Comparison of ENCODE assay signal across 8 cellular contexts in the genomic region with DNA sequence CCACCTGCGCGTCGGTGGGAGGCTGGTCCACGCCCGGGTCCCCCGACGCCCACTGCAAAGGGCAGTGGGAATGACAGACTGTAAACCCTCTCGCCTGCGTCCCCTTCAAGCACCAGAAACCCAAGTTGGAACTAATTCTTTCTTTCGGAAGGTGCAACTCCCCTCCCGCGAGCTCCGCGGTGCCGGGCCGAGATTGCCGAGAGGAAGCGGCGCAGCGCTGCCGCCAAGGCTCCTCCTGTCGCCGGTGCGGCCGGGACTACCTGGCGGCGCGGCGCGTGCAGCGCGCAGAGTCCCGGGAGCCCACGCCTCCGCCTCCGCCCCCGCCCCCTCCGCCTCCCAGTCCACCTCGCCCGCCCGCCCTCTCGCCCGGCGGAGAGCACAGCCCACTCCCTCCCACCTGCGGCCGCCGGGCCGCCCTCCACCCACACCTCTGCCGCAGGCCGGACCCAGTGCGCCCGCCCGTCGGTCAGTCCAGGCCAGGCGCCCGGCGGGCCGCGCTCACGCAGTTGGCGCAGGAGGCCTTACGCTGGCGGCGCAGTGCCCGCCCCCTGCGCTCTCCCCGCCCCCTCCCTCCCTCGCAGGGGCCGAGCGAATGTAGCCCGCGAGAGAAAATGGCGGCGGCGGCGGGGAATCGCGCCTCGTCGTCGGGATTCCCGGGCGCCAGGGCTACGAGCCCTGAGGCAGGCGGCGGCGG. TPM values are rescaled to one million over a fixed set of nuclear protein-coding genes. Genes with fewer than 3 reads are reported as not detected.
DNase-seq lines count a peak whose midpoint lies in the region; ATAC-seq and TF ChIP-seq lines count a peak whose summit lies in the region.

Gene MAP3K1 (plus strand): TSS at position 587 of the 694 bp plus-strand sequence. CDS start 25 bp downstream, at position 612.

- peaks cover 32% of the 10 kb centered on the region for H3K4me1 ChIP-seq in BLaER1
- peaks cover 19% of the 10 kb centered on the region for H3K4me1 ChIP-seq in endodermal cell (ENCODE audit: control insufficient read depth, insufficient read depth, low read length)
- peaks cover 3% of the 10 kb centered on the region for H3K4me1 ChIP-seq in mesodermal cell (ENCODE audit: control insufficient read depth, insufficient read depth, low read length, poor library complexity, severe bottlenecking)

- H3K27me3 ChIP-seq in BLaER1 (no peaks in the 10 kb centered on the region), endodermal cell (ENCODE audit: control insufficient read depth, insufficient read depth, low read length, poor library complexity, severe bottlenecking) (peaks cover 11% of the 10 kb centered on the region)

- H3K9me3 ChIP-seq in BLaER1 (no peaks in the 10 kb centered on the region), endodermal cell (ENCODE audit: control insufficient read depth, low read length) (no peaks in the 10 kb centered on the region), mesodermal cell (ENCODE audit: control insufficient read depth, low read length) (no peaks in the 10 kb centered on the region)

- no peak within 1 kb of the TSS for H3K27ac Mint-ChIP-seq in endodermal cell

- H3K4me3 Mint-ChIP-seq in endodermal cell, result peak within 1 kb of the TSS; percentile 74

- ATAC-seq in HG03432 (IDR thresholded peaks at IDR 0.05; ENCODE audit: unreplicated experiment), result peak; percentile 61

- 0% methylated on average over 4 to 83 of the region's 87 CpGs for WGBS in endodermal cell (ENCODE audit: insufficient coverage in 1 of 2, insufficient read length in 1 of 2), 2 experiments
- 0 to 1% methylated on average over 29 to 33 of the region's 87 CpGs for WGBS in mesodermal cell (ENCODE audit: insufficient coverage in 2 of 2), 2 experiments

- peaks cover 18% of the 10 kb centered on the region for H3K27me3 Mint-ChIP-seq in endodermal cell (ENCODE audit: insufficient read depth)

- H3K4me3 ChIP-seq in BLaER1 (peak within 1 kb of the TSS; percentile 99), endodermal cell (ENCODE audit: low read length) (peak within 1 kb of the TSS; percentile 98), mesodermal cell (ENCODE audit: extremely low read depth, insufficient read depth, low read length, poor library complexity, severe bottlenecking) (peak within 1 kb of the TSS; percentile 98)

- no peaks in the 10 kb centered on the region for H3K9me3 Mint-ChIP-seq in endodermal cell

- H3K36me3 Mint-ChIP-seq in endodermal cell (ENCODE audit: low read depth), result no peaks in the 10 kb centered on the region

- peaks cover 27% of the 10 kb centered on the region for H3K4me1 Mint-ChIP-seq in endodermal cell

- peak within 1 kb of the TSS; percentile 99 for H3K27ac ChIP-seq in BLaER1
- H3K27ac ChIP-seq in endodermal cell (ENCODE audit: low read depth, low read length), result no peak within 1 kb of the TSS
- peak within 1 kb of the TSS; percentile 66 for H3K27ac ChIP-seq in mesodermal cell (ENCODE audit: low read depth, low read length, severe bottlenecking)

- peaks cover 5% of the 10 kb centered on the region; the same call in 1 of the 2 replicates for H3K36me3 ChIP-seq in BLaER1
- H3K36me3 ChIP-seq in endodermal cell (ENCODE audit: control insufficient read depth, insufficient read depth, low read length), result no peaks in the 10 kb centered on the region
- H3K36me3 ChIP-seq in mesodermal cell (ENCODE audit: control insufficient read depth, insufficient read depth, low read length), result no peaks in the 10 kb centered on the region

- peak; percentile 17 for TF ChIP-seq CTCF in endodermal cell (conservative IDR thresholded peaks at IDR 0.05)

- peak within 1 kb of the TSS; percentile 96 for H3K4me2 ChIP-seq in BLaER1

- H4K20me1 ChIP-seq in BLaER1, result peaks cover 10% of the 10 kb centered on the region

- peak within 1 kb of the TSS; percentile 99 for H3K9ac ChIP-seq in BLaER1
- peak within 1 kb of the TSS; percentile 67 for H3K9ac ChIP-seq in endodermal cell (ENCODE audit: extremely low read depth, low read length, poor library complexity, severe bottlenecking)

- DNase-seq in GM19238 (ENCODE audit: insufficient read length, low spot score), result peak; percentile 71
- peak; percentile 64 to 75 for DNase-seq in NOMO-1 (lab: John Stamatoyannopoulos, UW; ENCODE audit: unreplicated experiment in 2 of 2)
- DNase-seq in activated CD8-positive, alpha-beta memory T cell treated with anti-CD3 and anti-CD28 coated beads, Interleukin-2, amount 50 U/mL, for 1 hour (ENCODE audit: extremely low read depth), result peak; percentile 36
- peak; percentile 91 for DNase-seq in endodermal cell
- peak; percentile 65 for DNase-seq in stimulated activated CD8-positive, alpha-beta memory T cell treated with anti-CD3 and anti-CD28 coated beads, Interleukin-15, amount 100 ng/mL, for 24 hours (ENCODE audit: low read depth)

RNA-seq across cellular contexts. Expression of gene MAP3K1, which starts in this region (rescaled TPM):
- 10 to 100 TPM; 18.0 to 23.7 TPM for total RNA-seq in endodermal cell
- 10.1 TPM for polyA plus RNA-seq in endodermal cell (2013, experiment 1 of 2)
- polyA plus RNA-seq in endodermal cell (2013, experiment 2 of 2), result 9.4 TPM
- polyA plus RNA-seq in mesodermal cell (2013, experiment 1 of 2), result 51.2 TPM
- polyA plus RNA-seq in mesodermal cell (2013, experiment 2 of 2), result 50.0 TPM

Comparison
In these comparisons a context has a peak if more than half of its experiments do, and no peak if none do; other contexts are left out.
1. DNase-seq: peak in every context shown above with its lines; median percentile 91 in endodermal cell; 71 in GM19238; 70 in NOMO-1; 65 in stimulated activated CD8-positive, alpha-beta memory T cell treated with anti-CD3 and anti-CD28 coated beads, Interleukin-15, amount 100 ng/mL, for 24 hours; 36 in activated CD8-positive, alpha-beta memory T cell treated with anti-CD3 and anti-CD28 coated beads, Interleukin-2, amount 50 U/mL, for 1 hour.